In the genomic region with DNA sequence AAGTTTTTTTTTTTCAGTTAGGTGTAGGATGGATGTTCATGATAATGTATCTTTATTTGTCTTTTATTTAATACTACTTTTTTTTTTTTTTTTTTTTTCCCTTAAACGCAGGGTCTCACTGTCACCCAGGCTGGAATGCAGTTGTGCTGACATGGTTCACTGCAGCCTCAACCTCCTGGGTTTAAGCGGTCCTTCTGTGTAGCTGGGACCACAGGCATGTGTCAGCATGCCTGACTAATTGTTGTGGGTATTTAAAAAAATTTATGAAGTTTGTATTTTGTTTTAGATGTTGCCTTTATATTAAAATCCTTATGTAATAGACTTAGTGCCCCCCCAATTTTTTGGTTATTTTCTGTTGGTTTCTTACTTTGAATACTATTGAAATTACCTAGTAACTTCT, we compare ENCODE assay signal across 12 cellular contexts. TPM values are rescaled to one million over a fixed set of nuclear protein-coding genes. Genes with fewer than 3 reads are reported as not detected.
DNase-seq lines count a peak whose midpoint lies in the region; ATAC-seq, FAIRE-seq and TF ChIP-seq lines count a peak whose summit lies in the region.
"Had no signal": no experiment of that assay in that cellular context is flagged by ENCODE, and none has a peak within 500 bp of the region (broad histone marks: within the 10 kb centered on the region; RNA-seq: fewer than 3 reads in every experiment).

No MANE protein-coding gene starts in this region.

- H3K79me2 ChIP-seq in hepatocyte, result peaks cover 86% of the 10 kb centered on the region

- H3K4me2 ChIP-seq in hepatocyte, result no peak overlapping the region

- no peak overlapping the region for H3K27ac ChIP-seq in hepatocyte

- H3K27me3 ChIP-seq in hepatocyte, result no peaks in the 10 kb centered on the region

- H3K4me3 ChIP-seq in epithelial cell of esophagus (ENCODE audit: low read length), result no peak overlapping the region
- no peak overlapping the region for H3K4me3 ChIP-seq in hepatocyte

- H3K36me3 ChIP-seq in hepatocyte (replicated peaks; ENCODE audit: insufficient read depth, low read depth), result no peaks in the 10 kb centered on the region

- no peaks in the 10 kb centered on the region for H3K9me3 Mint-ChIP-seq in activated naive CD4-positive, alpha-beta T cell treated with anti-CD3 and anti-CD28 coated beads, Interleukin-2, amount 50 U/mL, for 24 hours
- no peaks in the 10 kb centered on the region for H3K9me3 Mint-ChIP-seq in stimulated activated naive B cell treated with anti-CD40 and anti-IgM and Interleukin-4, amounts not matched to agents 10 μg/mL and 1 μg/mL and 100 μg/mL, for 72 hours
- H3K9me3 Mint-ChIP-seq: T-helper 1 cell treated with Interleukin-12 subunit alpha and Interleukin-12 subunit beta and Interleukin-4 antibody, amounts not matched to agents 30 μg/mL and 1 μg/mL, for 36 hours had no signal

- no peaks in the 10 kb centered on the region for H3K27me3 Mint-ChIP-seq in activated naive CD4-positive, alpha-beta T cell treated with anti-CD3 and anti-CD28 coated beads, Interleukin-2, amount 50 U/mL, for 24 hours
- no peaks in the 10 kb centered on the region for H3K27me3 Mint-ChIP-seq in stimulated activated naive B cell treated with anti-CD40 and anti-IgM and Interleukin-4, amounts not matched to agents 10 μg/mL and 1 μg/mL and 100 μg/mL, for 72 hours

- 21% methylated on average over 2 of the region's 2 CpGs for WGBS in hepatocyte (ENCODE audit: low lambda C conversion rate, missing lambda C conversion rate)

- H3K9me3 ChIP-seq in hepatocyte (ENCODE audit: low read depth), result no peaks in the 10 kb centered on the region

- no peak overlapping the region for H2AFZ ChIP-seq in hepatocyte

- H3K4me1 ChIP-seq in hepatocyte (ENCODE audit: insufficient read depth), result peaks cover 25% of the 10 kb centered on the region

- H3K4me1 Mint-ChIP-seq in activated naive CD4-positive, alpha-beta T cell treated with anti-CD3 and anti-CD28 coated beads, Interleukin-2, amount 50 U/mL, for 24 hours, result peaks cover 77% of the 10 kb centered on the region
- H3K4me1 Mint-ChIP-seq in stimulated activated naive B cell treated with anti-CD40 and anti-IgM and Interleukin-4, amounts not matched to agents 10 μg/mL and 1 μg/mL and 100 μg/mL, for 72 hours, result peaks cover 42 to 77% of the 10 kb centered on the region in 2 donors

- peak overlapping the region; percentile 81 for H3K27ac Mint-ChIP-seq in activated naive CD4-positive, alpha-beta T cell treated with anti-CD3 and anti-CD28 coated beads, Interleukin-2, amount 50 U/mL, for 24 hours
- H3K27ac Mint-ChIP-seq in stimulated activated naive B cell treated with anti-CD40 and anti-IgM and Interleukin-4, amounts not matched to agents 10 μg/mL and 1 μg/mL and 100 μg/mL, for 72 hours, result peak overlapping the region; percentile 60
- H3K27ac Mint-ChIP-seq: T-helper 1 cell treated with Interleukin-12 subunit alpha and Interleukin-12 subunit beta and Interleukin-4 antibody, amounts not matched to agents 30 μg/mL and 1 μg/mL, for 36 hours had no signal

- peaks cover 4% of the 10 kb centered on the region for H4K20me1 ChIP-seq in hepatocyte (ENCODE audit: insufficient read depth, poor library complexity, severe bottlenecking)

- FAIRE-seq in RCC 7860 (lab: Jason Lieb, UNC), result peak; percentile 96

- H3K4me3 Mint-ChIP-seq in activated naive CD4-positive, alpha-beta T cell treated with anti-CD3 and anti-CD28 coated beads, Interleukin-2, amount 50 U/mL, for 24 hours, result peak overlapping the region; percentile 30
- H3K4me3 Mint-ChIP-seq in stimulated activated naive B cell treated with anti-CD40 and anti-IgM and Interleukin-4, amounts not matched to agents 10 μg/mL and 1 μg/mL and 100 μg/mL, for 72 hours, result peak overlapping the region in 1 of 2 donors; percentile 22
- H3K4me3 Mint-ChIP-seq: T-helper 1 cell treated with Interleukin-12 subunit alpha and Interleukin-12 subunit beta and Interleukin-4 antibody, amounts not matched to agents 30 μg/mL and 1 μg/mL, for 36 hours had no signal

- no peaks in the 10 kb centered on the region for H3K9me2 ChIP-seq in hepatocyte (replicated peaks; ENCODE audit: insufficient read depth)

- H3K36me3 Mint-ChIP-seq in activated naive CD4-positive, alpha-beta T cell treated with anti-CD3 and anti-CD28 coated beads, Interleukin-2, amount 50 U/mL, for 24 hours, result peaks cover 18% of the 10 kb centered on the region
- peaks cover 35 to 45% of the 10 kb centered on the region in 2 donors for H3K36me3 Mint-ChIP-seq in stimulated activated naive B cell treated with anti-CD40 and anti-IgM and Interleukin-4, amounts not matched to agents 10 μg/mL and 1 μg/mL and 100 μg/mL, for 72 hours

- TF ChIP-seq CTCF in epithelial cell of esophagus (IDR thresholded peaks at IDR 0.05; ENCODE audit: insufficient read depth, low read depth, low read length, missing control alignments) (no peak), hepatocyte (IDR thresholded peaks at IDR 0.05; ENCODE audit: poor library complexity) (no peak)

- ATAC-seq in stimulated activated naive B cell treated with anti-CD40 and anti-IgM and Interleukin-4, amounts not matched to agents 10 μg/mL and 1 μg/mL and 100 μg/mL, for 72 hours (replicated peaks), result peak in 1 of 2 donors; percentile 46
- no peak for ATAC-seq in HG03565 (IDR thresholded peaks at IDR 0.05; ENCODE audit: unreplicated experiment)
- ATAC-seq in GM19452 (IDR thresholded peaks at IDR 0.05; ENCODE audit: unreplicated experiment), result no peak

- DNase-seq in activated naive CD4-positive, alpha-beta T cell (lab: John Stamatoyannopoulos, UW), result no peak
- DNase-seq in RCC 7860 (ENCODE audit: low spot score) (peak; percentile 70), epithelial cell of esophagus (ENCODE audit: low read depth) (peak; percentile 45), hepatocyte (ENCODE audit: low spot score) (no peak)
- DNase-seq in stimulated activated naive B cell treated with anti-CD40 and anti-IgM and Interleukin-4, amounts not matched to agents 10 μg/mL and 1 μg/mL and 100 μg/mL, for 72 hours, result no peak
- DNase-seq: C1 segment of cervical spinal cord, KBM-7, NCI-H524 treated with DMSO at 0.1 percent for 48 hours had no signal

RNA-seq across cellular contexts. Expression of a gene that starts 42.6 kb away (rescaled TPM):
- 27.0 and 28.6 TPM in 2 replicates for total RNA-seq in hepatocyte
- polyA plus RNA-seq in hepatocyte, result 12.5 and 12.7 TPM in 2 replicates

Comparison
In these comparisons a context has a peak if more than half of its experiments do, and no peak if none do; other contexts are left out.
1. DNase-seq: peak in RCC 7860 (single experiment) and epithelial cell of esophagus (single experiment); none in activated naive CD4-positive, alpha-beta T cell (0 of 4), stimulated activated naive B cell treated with anti-CD40 and anti-IgM and Interleukin-4, amounts not matched to agents 10 μg/mL and 1 μg/mL and 100 μg/mL, for 72 hours (single experiment) and hepatocyte (single experiment).